Comparison of ENCODE assay signal across 18 cellular contexts in genomic region chr14:83556065-83556464, GRCh38.
"Had no signal": no experiment of that assay in that cellular context is flagged by ENCODE, and none has a peak within 500 bp of the region (broad histone marks: within the 10 kb centered on the region; RNA-seq: fewer than 3 reads in every experiment).

No MANE protein-coding gene starts in this region.

- H3K9me3 ChIP-seq: ascending aorta, thyroid gland had no signal

- H3K4me3 Mint-ChIP-seq: activated CD8-positive, alpha-beta T cell treated with anti-CD3 and anti-CD28 coated beads for 36 hours; activated naive CD4-positive, alpha-beta T cell treated with anti-CD3 and anti-CD28 coated beads, Interleukin-2, amount 10 ng/mL, durations not matched to agents 7 days and 5 days; activated naive CD8-positive, alpha-beta T cell treated with anti-CD3 and anti-CD28 coated beads, Interleukin-2, amount 50 U/mL, for 24 hours; activated T-cell treated with anti-CD3 and anti-CD28 coated beads, Interleukin-2, amount 50 U/mL, for 24 hours; T-helper 2 cell treated with Interferon-gamma antibody and Interleukin-4, amounts not matched to agents 5 μg/mL and 100 μg/mL, for 36 hours; WTC11 had no signal

- DNase-seq: activated CD4-positive, alpha-beta T cell treated with anti-CD3 and anti-CD28 coated beads for 4 hours; activated CD8-positive, alpha-beta T cell treated with anti-CD3 and anti-CD28 coated beads for 36 hours; activated effector memory CD4-positive, alpha-beta T cell treated with Interleukin-2 at 50 U/mL for 16 hours; activated naive CD4-positive, alpha-beta T cell treated with anti-CD3 and anti-CD28 coated beads, Interleukin-2, amount 10 ng/mL, durations not matched to agents 7 days and 5 days; activated naive CD8-positive, alpha-beta T cell treated with anti-CD3 and anti-CD28 coated beads, Interleukin-2, amount 50 U/mL, for 24 hours; activated T-cell treated with anti-CD3 and anti-CD28 coated beads, Interleukin-2, amount 50 U/mL, for 24 hours; heart right ventricle; kidney glomerular epithelial cell; left ventricle myocardium inferior; mammary epithelial cell; right cardiac atrium; stimulated activated CD4-positive, alpha-beta T cell treated with anti-CD3 and anti-CD28 coated beads, Interleukin-2, amount 100 ng/mL, for 24 hours; stimulated activated naive CD4-positive, alpha-beta T cell treated with Interleukin-2 at 50 U/mL for 16 hours; thyroid gland had no signal

- H3K27ac Mint-ChIP-seq: activated CD8-positive, alpha-beta T cell treated with anti-CD3 and anti-CD28 coated beads for 36 hours; activated naive CD4-positive, alpha-beta T cell treated with anti-CD3 and anti-CD28 coated beads, Interleukin-2, amount 10 ng/mL, durations not matched to agents 7 days and 5 days; activated naive CD8-positive, alpha-beta T cell treated with anti-CD3 and anti-CD28 coated beads, Interleukin-2, amount 50 U/mL, for 24 hours; activated T-cell treated with anti-CD3 and anti-CD28 coated beads, Interleukin-2, amount 50 U/mL, for 24 hours; progenitor cell of endocrine pancreas; T-helper 2 cell treated with Interferon-gamma antibody and Interleukin-4, amounts not matched to agents 5 μg/mL and 100 μg/mL, for 36 hours; WTC11 had no signal

- H3K4me1 ChIP-seq: ascending aorta, heart right ventricle, left ventricle myocardium inferior, thyroid gland had no signal

- H3K4me1 Mint-ChIP-seq: activated naive CD4-positive, alpha-beta T cell treated with anti-CD3 and anti-CD28 coated beads, Interleukin-2, amount 10 ng/mL, durations not matched to agents 7 days and 5 days; activated naive CD8-positive, alpha-beta T cell treated with anti-CD3 and anti-CD28 coated beads, Interleukin-2, amount 50 U/mL, for 24 hours; WTC11 had no signal

- H3K36me3 ChIP-seq: ascending aorta, heart right ventricle, left ventricle myocardium inferior, thyroid gland had no signal

- H3K27me3 ChIP-seq: ascending aorta, heart right ventricle, thyroid gland had no signal

- H3K4me3 ChIP-seq: ascending aorta, heart right ventricle, left ventricle myocardium inferior, thyroid gland had no signal

- H3K27ac ChIP-seq: ascending aorta, heart right ventricle, left ventricle myocardium inferior, thyroid gland had no signal

- H3K27me3 Mint-ChIP-seq: activated CD8-positive, alpha-beta T cell treated with anti-CD3 and anti-CD28 coated beads for 36 hours; activated naive CD4-positive, alpha-beta T cell treated with anti-CD3 and anti-CD28 coated beads, Interleukin-2, amount 10 ng/mL, durations not matched to agents 7 days and 5 days; activated naive CD8-positive, alpha-beta T cell treated with anti-CD3 and anti-CD28 coated beads, Interleukin-2, amount 50 U/mL, for 24 hours; activated T-cell treated with anti-CD3 and anti-CD28 coated beads, Interleukin-2, amount 50 U/mL, for 24 hours; progenitor cell of endocrine pancreas had no signal

- H3K36me3 Mint-ChIP-seq: activated naive CD4-positive, alpha-beta T cell treated with anti-CD3 and anti-CD28 coated beads, Interleukin-2, amount 10 ng/mL, durations not matched to agents 7 days and 5 days had no signal

- ATAC-seq: activated CD8-positive, alpha-beta T cell treated with anti-CD3 and anti-CD28 coated beads for 36 hours; activated naive CD8-positive, alpha-beta T cell treated with anti-CD3 and anti-CD28 coated beads, Interleukin-2, amount 50 U/mL, for 24 hours; heart right ventricle; right cardiac atrium; WTC11 had no signal
